Comparison of ENCODE assay signal across 18 cellular contexts in the genomic region with DNA sequence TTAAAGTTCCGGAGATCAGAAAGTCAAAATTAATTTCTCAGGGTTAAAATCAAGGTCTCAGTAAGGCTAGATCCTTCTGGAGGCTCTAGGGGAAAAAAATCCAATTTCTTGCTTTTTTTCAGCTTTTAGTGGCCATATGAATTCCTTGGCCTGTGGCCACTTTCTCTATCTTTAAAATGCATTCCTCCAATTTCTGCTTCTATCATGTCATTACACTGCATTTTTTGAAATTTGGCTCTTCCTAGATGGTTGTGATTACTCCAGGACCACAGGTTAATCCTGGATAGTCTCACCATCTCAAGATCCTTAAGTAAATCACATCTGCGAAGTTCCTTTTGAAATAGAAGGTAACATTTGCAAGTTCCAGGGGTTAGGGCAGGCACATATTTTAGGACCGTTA.
A peak's percentile ranks its signal among the peaks of the same experiment; 100 is the strongest.
DNase-seq lines count a peak whose midpoint lies in the region; ATAC-seq and TF ChIP-seq lines count a peak whose summit lies in the region.
"Had no signal": no experiment of that assay in that cellular context is flagged by ENCODE, and none has a peak within 500 bp of the region (broad histone marks: within the 10 kb centered on the region; RNA-seq: fewer than 3 reads in every experiment).

No MANE protein-coding gene starts in this region.

- H3K4me2 ChIP-seq in OCI-LY1 (ENCODE audit: low read length) = peak overlapping the region; percentile 40; the same call in 1 of the 2 replicates
- H3K4me2 ChIP-seq: BLaER1 treated with 17β-estradiol and CSF1 and Interleukin-3, amounts not matched to agents 10 nM and 100 nM; GM23338; PC-9 had no signal

- peaks cover 8% of the 10 kb centered on the region for H3K4me1 ChIP-seq in OCI-LY1 (ENCODE audit: insufficient read depth, low read length, severe bottlenecking)
- H3K4me1 ChIP-seq: BLaER1 treated with 17β-estradiol and CSF1 and Interleukin-3, amounts not matched to agents 10 nM and 100 nM; SJSA1 had no signal

- H3K4me3 ChIP-seq in AG10803 (ENCODE audit: low read length) (no peak overlapping the region), OCI-LY1 (ENCODE audit: low read depth, low read length, poor library complexity, severe bottlenecking) (no peak overlapping the region), fibroblast of the aortic adventitia (ENCODE audit: low read depth, low read length) (no peak overlapping the region)
- H3K4me3 ChIP-seq: BLaER1 treated with 17β-estradiol and CSF1 and Interleukin-3, amounts not matched to agents 10 nM and 100 nM; GM23338; PC-9; SJSA1 had no signal

- ATAC-seq in HG02763 (IDR thresholded peaks at IDR 0.05; ENCODE audit: unreplicated experiment) (no peak), HG03045 (IDR thresholded peaks at IDR 0.05; ENCODE audit: unreplicated experiment) (no peak)
- ATAC-seq: GM23338, HCT116 had no signal

- H2AFZ ChIP-seq in OCI-LY1 (ENCODE audit: low read length) = peak overlapping the region; percentile 97
- H2AFZ ChIP-seq: GM23338, PC-9 had no signal

- peak; percentile 64 for DNase-seq in AG10803 (ENCODE audit: low read depth)
- DNase-seq in astrocyte of the hippocampus (ENCODE audit: low read depth, low spot score) = peak; percentile 12
- DNase-seq in fibroblast of the aortic adventitia (ENCODE audit: low read depth) = peak; percentile 64
- DNase-seq in NCI-H2029 (lab: John Stamatoyannopoulos, UW) = no peak
- no peak for DNase-seq in SKM-1 treated with dmso at 0.1 percent for 144 hours (lab: John Stamatoyannopoulos, UW; ENCODE audit: unreplicated experiment)
- DNase-seq: CD8-positive, alpha-beta memory T cell; DND-41; GF-D8; NCI-H187 treated with DMSO at 0.1 percent for 48 hours; NCI-H446; PC-9 had no signal

- H3K9me3 ChIP-seq in OCI-LY1 (ENCODE audit: low read length) = peaks cover 5% of the 10 kb centered on the region
- H3K9me3 ChIP-seq: SJSA1 had no signal

- no peaks in the 10 kb centered on the region for H3K79me2 ChIP-seq in OCI-LY1 (ENCODE audit: insufficient read depth, low read length)

- no peaks in the 10 kb centered on the region for H3K36me3 ChIP-seq in OCI-LY1 (ENCODE audit: insufficient read depth, low read length)
- H3K36me3 ChIP-seq: BLaER1 treated with 17β-estradiol and CSF1 and Interleukin-3, amounts not matched to agents 10 nM and 100 nM; SJSA1 had no signal

- no peaks in the 10 kb centered on the region for H3K27me3 ChIP-seq in OCI-LY1 (ENCODE audit: insufficient read depth, low read length)
- H3K27me3 ChIP-seq: BLaER1 treated with 17β-estradiol and CSF1 and Interleukin-3, amounts not matched to agents 10 nM and 100 nM; SJSA1 had no signal

- no peak overlapping the region for H3K9ac ChIP-seq in OCI-LY1 (ENCODE audit: low read length)
- H3K9ac ChIP-seq: BLaER1 treated with 17β-estradiol and CSF1 and Interleukin-3, amounts not matched to agents 10 nM and 100 nM had no signal

- H3F3A ChIP-seq in OCI-LY1 (ENCODE audit: insufficient read depth, low read length) = no peaks in the 10 kb centered on the region

- TF ChIP-seq CTCF in AG10803 (conservative IDR thresholded peaks at IDR 0.05; ENCODE audit: low read length) (no peak), OCI-LY1 (IDR thresholded peaks at IDR 0.05; ENCODE audit: low read length) (no peak), fibroblast of the aortic adventitia (IDR thresholded peaks at IDR 0.05; ENCODE audit: insufficient read depth, low read length) (no peak)

- no peaks in the 10 kb centered on the region for H3K9me2 ChIP-seq in OCI-LY1 (ENCODE audit: low read depth, low read length)

- H3K27ac ChIP-seq in OCI-LY1 (ENCODE audit: low read depth, low read length, poor library complexity, severe bottlenecking) = no peak overlapping the region
- H3K27ac ChIP-seq: BLaER1 treated with 17β-estradiol and CSF1 and Interleukin-3, amounts not matched to agents 10 nM and 100 nM; PC-9; SJSA1 had no signal

- H4K20me1 ChIP-seq in OCI-LY1 (ENCODE audit: insufficient read depth, low read length) = no peaks in the 10 kb centered on the region
- H4K20me1 ChIP-seq: BLaER1 treated with 17β-estradiol and CSF1 and Interleukin-3, amounts not matched to agents 10 nM and 100 nM had no signal

Comparison
In these comparisons a context has a peak if more than half of its experiments do, and no peak if none do; other contexts are left out.
1. DNase-seq: peak in AG10803 (single experiment), astrocyte of the hippocampus (single experiment) and fibroblast of the aortic adventitia (single experiment); none in NCI-H2029 (single experiment) and SKM-1 treated with dmso at 0.1 percent for 144 hours (single experiment).